In the genomic region with DNA sequence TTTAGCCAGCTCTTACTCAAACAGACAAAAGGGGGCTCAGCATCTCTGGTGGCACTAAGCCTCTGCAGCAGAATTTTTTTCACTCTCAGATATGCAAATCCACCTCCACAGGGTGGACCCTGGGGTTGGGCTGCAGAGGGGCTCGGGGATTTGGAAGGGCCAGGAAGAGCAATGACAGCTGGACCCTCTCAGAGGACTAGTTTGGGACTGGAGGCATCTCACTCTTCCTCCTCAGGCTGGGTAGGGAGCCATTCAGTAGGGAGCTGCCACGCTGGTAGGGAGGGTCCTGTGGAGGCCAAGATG, we compare ENCODE assay signal across 2 cellular contexts.
TF ChIP-seq lines count a peak whose summit lies in the region.

No MANE protein-coding gene starts in this region.

TF ChIP-seq in neural cell, 6 proteins besides CTCF, POLR2A, EP300 and RAD21:
- TF ChIP-seq TAF1 (IDR thresholded peaks at IDR 0.05; ENCODE audit: low read depth), result no peak
- no peak for TF ChIP-seq MXI1 (conservative IDR thresholded peaks at IDR 0.05; ENCODE audit: poor library complexity, severe bottlenecking)
- TF ChIP-seq POLR2AphosphoS5 (IDR thresholded peaks at IDR 0.05), result no peak
- TF ChIP-seq EZH2 (IDR thresholded peaks at IDR 0.05; ENCODE audit: borderline replicate concordance, insufficient read depth, low read length, poor library complexity, severe bottlenecking), result no peak
- TF ChIP-seq REST (IDR thresholded peaks at IDR 0.05; ENCODE audit: borderline replicate concordance), result no peak
- no peak for TF ChIP-seq SMC3 (conservative IDR thresholded peaks at IDR 0.05; ENCODE audit: poor library complexity)

TF ChIP-seq in HepG2, 621 proteins besides CTCF, POLR2A, EP300 and RAD21:
- TF ChIP-seq ELF1 (CRISPR knock-in tag; IDR thresholded peaks at IDR 0.05) (no peak), RBFOX2 (IDR thresholded peaks at IDR 0.05; ENCODE audit: low read depth, low read length) (no peak), ZNF772 (CRISPR knock-in tag; IDR thresholded peaks at IDR 0.05) (no peak), PLRG1 (conservative IDR thresholded peaks at IDR 0.05) (no peak), ZNF230 (CRISPR knock-in tag; IDR thresholded peaks at IDR 0.05) (no peak), ZNF784 (CRISPR knock-in tag; IDR thresholded peaks at IDR 0.05; ENCODE audit: borderline replicate concordance) (no peak)
